ENCODE assay signal across 2 cellular contexts in genomic region chr2:12081481-12082210, GRCh38.
TF ChIP-seq lines count a peak whose summit lies in the region.

No MANE protein-coding gene starts in this region.

TF ChIP-seq in GM23338, 12 proteins besides CTCF, POLR2A, EP300 and RAD21 (continued from another document):
- TF ChIP-seq ZNF462 (CRISPR knock-in tag; IDR thresholded peaks at IDR 0.05) = no peak
TF ChIP-seq in GM23338: peak in this region for 0.

TF ChIP-seq in HepG2, 621 proteins besides CTCF, POLR2A, EP300 and RAD21 (continued from another document):
- no peak for TF ChIP-seq ZNF382 (CRISPR knock-in tag; IDR thresholded peaks at IDR 0.05; ENCODE audit: borderline replicate concordance)
- TF ChIP-seq SOX6 (IDR thresholded peaks at IDR 0.05) = no peak
- no peak for TF ChIP-seq SOX6 (CRISPR knock-in tag; IDR thresholded peaks at IDR 0.05)
- TF ChIP-seq ZBTB26 (CRISPR knock-in tag; IDR thresholded peaks at IDR 0.05; ENCODE audit: borderline replicate concordance) = no peak
- TF ChIP-seq ZNF777 (CRISPR knock-in tag; IDR thresholded peaks at IDR 0.05) = no peak
- TF ChIP-seq DRAP1 (CRISPR knock-in tag; IDR thresholded peaks at IDR 0.05) = no peak
- TF ChIP-seq JUN (CRISPR knock-in tag; IDR thresholded peaks at IDR 0.05) = no peak
- no peak for TF ChIP-seq ZSCAN22 (CRISPR knock-in tag; IDR thresholded peaks at IDR 0.05)
- no peak for TF ChIP-seq HDAC1 (CRISPR knock-in tag; IDR thresholded peaks at IDR 0.05)
